ENCODE assay signal across 8 cellular contexts in genomic region chr2:174681099-174681982, GRCh38.
DNase-seq lines count a peak whose midpoint lies in the region; ATAC-seq, FAIRE-seq and TF ChIP-seq lines count a peak whose summit lies in the region.

No MANE protein-coding gene starts in this region.

- peak overlapping the region; percentile 70 to 93 (median 86) for H3K27ac Mint-ChIP-seq in CD8-positive, alpha-beta memory T cell

- no peaks in the 10 kb centered on the region for H3K9me3 ChIP-seq in CD8-positive, alpha-beta memory T cell (ENCODE audit: low read length)
- no peaks in the 10 kb centered on the region for H3K9me3 ChIP-seq in HepG2 (ENCODE audit: low read length)
- no peaks in the 10 kb centered on the region for H3K9me3 ChIP-seq in thymus (ENCODE audit: control insufficient read depth)

- CTCF ChIA-PET in CD8-positive, alpha-beta memory T cell (lab: Charles Lee): interaction anchor here (1.0 to 8.8 kb wide), 5 partner anchors 11 to 219 kb away, joined by 3 to 113 read pairs (median 6); partner anchors contain the start of gene WIPF1
- CTCF ChIA-PET in HepG2 (lab: Yijun Ruan, JAX; ENCODE audit: low intra/inter-chr PET ratio, low total read pairs): no interaction called here

- TF ChIP-seq EP300 in HepG2 (IDR thresholded peaks at IDR 0.05; ENCODE audit: low read depth in 2 of 2, low read length in 2 of 2): no peak
- no peak for TF ChIP-seq EP300 in HepG2 (CRISPR knock-in tag; IDR thresholded peaks at IDR 0.05; ENCODE audit: borderline replicate concordance)

- H3K9me3 Mint-ChIP-seq in CD8-positive, alpha-beta memory T cell: no peaks in the 10 kb centered on the region

- no peak for TF ChIP-seq POLR2A in HepG2 (IDR thresholded peaks at IDR 0.05; ENCODE audit: insufficient read depth in 1 of 2, low read depth in 2 of 2, low read length in 2 of 2)

- in situ Hi-C loops in HepG2 (cut with HindIII; ENCODE audit: extremely low pct_ligation_motif_present, low pct_unique_long_range_greater_than_20kb): no loop called here

- peak overlapping the region; percentile 86 to 95 (median 89) for H3K4me3 Mint-ChIP-seq in CD8-positive, alpha-beta memory T cell

- no peaks in the 10 kb centered on the region for H4K20me1 ChIP-seq in HepG2 (ENCODE audit: insufficient read depth, low read length)

- DNase-seq in CD8-positive, alpha-beta memory T cell: no peak
- DNase-seq in HuH-7.5 (ENCODE audit: low spot score) (peak; percentile 56), bronchial epithelial cell (ENCODE audit: low read depth) (peak; percentile 5), HepG2 (ENCODE audit: low spot score) (peak; percentile 23), RCC 7860 (ENCODE audit: low spot score) (no peak)
- no peak for DNase-seq in activated effector memory CD4-positive, alpha-beta T cell treated with anti-CD3 and anti-CD28 coated beads, Interleukin-2, amount 50 U/mL, for 16 hours

- ATAC-seq in HepG2: peak; percentile 66
- no peak for ATAC-seq in GM19324 (IDR thresholded peaks at IDR 0.05; ENCODE audit: low FRiP score, unreplicated experiment)

- H3K4me3 ChIP-seq in CD8-positive, alpha-beta memory T cell (ENCODE audit: low read length): peak overlapping the region; percentile 67
- H3K4me3 ChIP-seq in bronchial epithelial cell (ENCODE audit: low read depth, low read length): peak overlapping the region; percentile 51
- H3K4me3 ChIP-seq in HepG2 (replicated peaks in 1 of 3; ENCODE audit: insufficient read depth in 1 of 3, low read depth in 2 of 3, low read length in 3 of 3): peak overlapping the region in 1 of 3 experiments; percentile 52; a peak in 1 of 6 replicates
- H3K4me3 ChIP-seq in thymus (ENCODE audit: low read length): peak overlapping the region; percentile 95

- no peaks in the 10 kb centered on the region for H3K27me3 Mint-ChIP-seq in CD8-positive, alpha-beta memory T cell

- H3K27me3 ChIP-seq in CD8-positive, alpha-beta memory T cell (ENCODE audit: insufficient read depth, low read length, poor library complexity, severe bottlenecking): no peaks in the 10 kb centered on the region
- H3K27me3 ChIP-seq in bronchial epithelial cell (ENCODE audit: control insufficient read depth, insufficient read depth, low read length) (peaks cover 2% of the 10 kb centered on the region), HepG2 (ENCODE audit: control insufficient read depth in 1 of 2, insufficient read depth in 2 of 2, low read length in 2 of 2) (peaks cover 4 to 64% of the 10 kb centered on the region in 2 experiments; a peak in 4 of 5 replicates), thymus (ENCODE audit: control insufficient read depth, insufficient read depth) (no peaks in the 10 kb centered on the region)

- no peaks in the 10 kb centered on the region for H3K79me2 ChIP-seq in HepG2 (ENCODE audit: insufficient read depth, low read length)

- no peak for TF ChIP-seq CTCF in bronchial epithelial cell (IDR thresholded peaks at IDR 0.05; ENCODE audit: insufficient read depth, low read length, severe bottlenecking)
- TF ChIP-seq CTCF in HepG2 (CRISPR knock-in tag; IDR thresholded peaks at IDR 0.05): no peak

- intact Hi-C loops in HepG2 (cut with micrococcal nuclease; ENCODE audit: unreplicated experiment): no loop called here

- H3K27ac ChIP-seq in CD8-positive, alpha-beta memory T cell (ENCODE audit: low read depth, low read length): peak overlapping the region; percentile 71
- no peak overlapping the region for H3K27ac ChIP-seq in HepG2 (ENCODE audit: extremely low read length, insufficient read depth, low read length)
- no peak overlapping the region for H3K27ac ChIP-seq in thymus (ENCODE audit: low read depth)

- H3K4me1 Mint-ChIP-seq in CD8-positive, alpha-beta memory T cell: peaks cover 59 to 82% (median 60%) of the 10 kb centered on the region in 3 donors

- H3K4me1 ChIP-seq in CD8-positive, alpha-beta memory T cell (ENCODE audit: insufficient read depth, low read length): peaks cover 45% of the 10 kb centered on the region
- H3K4me1 ChIP-seq in HepG2 (ENCODE audit: insufficient read depth, low read length) (peaks cover 5% of the 10 kb centered on the region; the same call in 1 of the 2 replicates), thymus (ENCODE audit: control insufficient read depth, insufficient read depth, low read length) (peaks cover 26% of the 10 kb centered on the region)

- POLR2A ChIA-PET in CD8-positive, alpha-beta memory T cell (lab: Charles Lee): interaction anchor here (0.9 to 3.2 kb wide), 4 partner anchors 47 to 86 kb away, joined by 3 to 11 read pairs (median 4); partner anchors contain the start of gene WIPF1
- POLR2A ChIA-PET in HepG2 (lab: Yijun Ruan, JAX): no interaction called here

- 30% methylated on average over 17 of the region's 17 CpGs for WGBS in HepG2 (ENCODE audit: low lambda C conversion rate)
- WGBS in thymus: 63% methylated on average over 17 of the region's 17 CpGs

- no peak for FAIRE-seq in bronchial epithelial cell (lab: Jason Lieb, UNC)
- FAIRE-seq in HepG2 (lab: Jason Lieb, UNC): no peak
- no peak for FAIRE-seq in RCC 7860 (lab: Jason Lieb, UNC)

- H3K4me2 ChIP-seq in HepG2 (ENCODE audit: low read depth, low read length): peak overlapping the region; percentile 55; the same call in 1 of the 2 replicates

- no peak for TF ChIP-seq RAD21 in HepG2 (CRISPR knock-in tag; IDR thresholded peaks at IDR 0.05)

- no peak overlapping the region for H2AFZ ChIP-seq in HepG2 (ENCODE audit: low read length)

- no peak overlapping the region for H3K9ac ChIP-seq in HepG2 (ENCODE audit: insufficient read depth, low read depth, low read length)

- peaks cover 0 to 10% (median 0%) of the 10 kb centered on the region in 3 donors for H3K36me3 Mint-ChIP-seq in CD8-positive, alpha-beta memory T cell

- H3K36me3 ChIP-seq in CD8-positive, alpha-beta memory T cell (ENCODE audit: insufficient read depth, low read length): no peaks in the 10 kb centered on the region
- H3K36me3 ChIP-seq in bronchial epithelial cell (ENCODE audit: control insufficient read depth, insufficient read depth, low read length) (no peaks in the 10 kb centered on the region), HepG2 (replicated peaks in 1 of 2; ENCODE audit: control insufficient read depth in 1 of 2, insufficient read depth in 2 of 2, low read length in 2 of 2) (no peaks in the 10 kb centered on the region), thymus (ENCODE audit: control insufficient read depth, insufficient read depth) (no peaks in the 10 kb centered on the region)

- no TSS peak for BruUV-seq in HepG2 (replicated peaks; lab: Mats Ljungman, UMichigan)

TF ChIP-seq in HepG2, 621 proteins besides CTCF, POLR2A, EP300 and RAD21:
- TF ChIP-seq HNF4A (CRISPR knock-in tag; IDR thresholded peaks at IDR 0.05) (peak; percentile 36), MEF2D (CRISPR knock-in tag; IDR thresholded peaks at IDR 0.05) (no peak), ATRX (CRISPR knock-in tag; IDR thresholded peaks at IDR 0.05; ENCODE audit: borderline replicate concordance) (no peak), NR2F1 (CRISPR knock-in tag; IDR thresholded peaks at IDR 0.05) (no peak), ZEB1 (IDR thresholded peaks at IDR 0.05; ENCODE audit: insufficient replicate concordance, low read depth) (no peak), ZNF879 (CRISPR knock-in tag; IDR thresholded peaks at IDR 0.05) (no peak), HMG20B (CRISPR knock-in tag; conservative IDR thresholded peaks at IDR 0.05) (no peak), ZBTB43 (CRISPR knock-in tag; conservative IDR thresholded peaks at IDR 0.05) (no peak), HNF4G (IDR thresholded peaks at IDR 0.05; ENCODE audit: borderline replicate concordance, low read depth, low read length) (no peak), HNF4G (CRISPR knock-in tag; IDR thresholded peaks at IDR 0.05; ENCODE audit: borderline replicate concordance, low read depth) (no peak), NFYB (CRISPR knock-in tag; IDR thresholded peaks at IDR 0.05) (no peak), ZNF503 (CRISPR knock-in tag; IDR thresholded peaks at IDR 0.05) (no peak), ZMYM2 (CRISPR knock-in tag; IDR thresholded peaks at IDR 0.05) (no peak), CREB1 (IDR thresholded peaks at IDR 0.05) (peak; percentile 53; the same call in 1 of the 2 replicates), CREB1 (CRISPR knock-in tag; IDR thresholded peaks at IDR 0.05) (no peak), ZNF24 (IDR thresholded peaks at IDR 0.05) (no peak)

Comparison
In these comparisons a context has a peak if more than half of its experiments do, and no peak if none do; other contexts are left out.
1. DNase-seq: peak in HuH-7.5 (single experiment), bronchial epithelial cell (single experiment) and HepG2 (single experiment); none in CD8-positive, alpha-beta memory T cell (0 of 5), RCC 7860 (single experiment) and activated effector memory CD4-positive, alpha-beta T cell treated with anti-CD3 and anti-CD28 coated beads, Interleukin-2, amount 50 U/mL, for 16 hours (single experiment).